Comparison of ENCODE assay signal across 8 cellular contexts in genomic region chr17:29778936-29779811, GRCh38.
DNase-seq lines count a peak whose midpoint lies in the region; ATAC-seq and TF ChIP-seq lines count a peak whose summit lies in the region.

No MANE protein-coding gene starts in this region.

- H3K4me1 ChIP-seq in A673 (ENCODE audit: insufficient read depth, low read length, poor library complexity, severe bottlenecking) (peaks cover 47% of the 10 kb centered on the region), ascending aorta (peaks cover 0 to 4% of the 10 kb centered on the region in 2 donors), smooth muscle cell (ENCODE audit: low read depth) (no peaks in the 10 kb centered on the region)

- H3K27ac ChIP-seq in A673 (ENCODE audit: low read depth, low read length, poor library complexity, severe bottlenecking) (peak overlapping the region; percentile 91), ascending aorta (no peak overlapping the region), smooth muscle cell (ENCODE audit: low read depth) (no peak overlapping the region)

- TF ChIP-seq CTCF in A673 (conservative IDR thresholded peaks at IDR 0.05; ENCODE audit: low read depth, low read length): peak; percentile 87
- peak; percentile 76 for TF ChIP-seq CTCF in GM13977 (IDR thresholded peaks at IDR 0.05; ENCODE audit: extremely low read depth, insufficient read depth, missing control alignments)
- TF ChIP-seq CTCF in ascending aorta (IDR thresholded peaks at IDR 0.05): peak; percentile 75 to 80 (median 79)
- peak; percentile 82 for TF ChIP-seq CTCF in smooth muscle cell (IDR thresholded peaks at IDR 0.05; ENCODE audit: borderline replicate concordance, insufficient read depth, poor library complexity, severe bottlenecking)

- WGBS in smooth muscle cell (ENCODE audit: low lambda C conversion rate): 74% methylated on average over 8 of the region's 8 CpGs

- no peak overlapping the region for H2AFZ ChIP-seq in smooth muscle cell (ENCODE audit: low read depth)

- no peaks in the 10 kb centered on the region for H3K79me2 ChIP-seq in smooth muscle cell (ENCODE audit: low read depth)

- no peak overlapping the region for H3K4me3 ChIP-seq in A673 (ENCODE audit: low read depth, low read length, poor library complexity, severe bottlenecking)
- H3K4me3 ChIP-seq in ascending aorta: no peak overlapping the region
- no peak overlapping the region for H3K4me3 ChIP-seq in smooth muscle cell

- intact Hi-C loops in A673 (cut with micrococcal nuclease; ENCODE audit: unreplicated experiment) (loop anchor here (1.0 to 2.0 kb wide), 3 partner anchors 14 to 139 kb away; no protein-coding TSS in a partner anchor), ascending aorta (cut with DNase I) (loop anchor here (1.0 to 2.0 kb wide), 3 partner anchors 140 to 199 kb away; no protein-coding TSS in a partner anchor)

- POLR2A ChIA-PET in A673 (lab: Charles Lee; ENCODE audit: low non-redundant PET): interaction anchor here (0.6 to 0.7 kb wide), 3 partner anchors 52 to 161 kb away, joined by 4 to 24 read pairs (median 18); no protein-coding TSS in a partner anchor

- no TSS peak for BruUV-seq in A673 (replicated peaks; lab: Mats Ljungman, UMichigan)

- H4K20me1 ChIP-seq in smooth muscle cell (ENCODE audit: low read depth): no peaks in the 10 kb centered on the region

- DNase-seq in A673 (ENCODE audit: low spot score): peak; percentile 97
- peak; percentile 76 for DNase-seq in GM13977 (ENCODE audit: low spot score)
- DNase-seq in NCI-H128 (lab: John Stamatoyannopoulos, UW; ENCODE audit: unreplicated experiment): peak; percentile 13
- peak; percentile 27 for DNase-seq in T1000 (lab: John Stamatoyannopoulos, UW)
- DNase-seq in ascending aorta (ENCODE audit: low spot score in 2 of 2): peak in 1 of 2 donors; percentile 85
- DNase-seq in hepatic stellate cell (ENCODE audit: low spot score): peak; percentile 68
- peak; percentile 10 for DNase-seq in smooth muscle cell (lab: John Stamatoyannopoulos, UW; ENCODE audit: unreplicated experiment)

- CTCF ChIA-PET in A673 (lab: Charles Lee): interaction anchor here (0.6 to 1.8 kb wide), 14 partner anchors 18 to 314 kb away, joined by 3 to 49 read pairs (median 6); partner anchors contain the start of gene SSH2

- H3K9me3 ChIP-seq in A673 (ENCODE audit: low read depth, low read length, poor library complexity, severe bottlenecking): no peaks in the 10 kb centered on the region
- H3K9me3 ChIP-seq in ascending aorta: no peaks in the 10 kb centered on the region
- H3K9me3 ChIP-seq in smooth muscle cell (replicated peaks; ENCODE audit: low read depth): no peaks in the 10 kb centered on the region

- no peaks in the 10 kb centered on the region for H3K36me3 ChIP-seq in A673 (ENCODE audit: insufficient read depth, low read length, poor library complexity, severe bottlenecking)
- H3K36me3 ChIP-seq in ascending aorta: no peaks in the 10 kb centered on the region
- no peaks in the 10 kb centered on the region for H3K36me3 ChIP-seq in smooth muscle cell (ENCODE audit: low read depth)

- ATAC-seq in GM19455 (IDR thresholded peaks at IDR 0.05; ENCODE audit: unreplicated experiment): no peak

- H3K27me3 ChIP-seq in A673 (replicated peaks; ENCODE audit: insufficient read depth, low read depth, low read length, poor library complexity) (no peaks in the 10 kb centered on the region), ascending aorta (no peaks in the 10 kb centered on the region), smooth muscle cell (ENCODE audit: low read depth) (no peaks in the 10 kb centered on the region)

- in situ Hi-C loops in GM13977 (cut with MboI; ENCODE audit: low pct_unique_long_range_greater_than_20kb, low sequenced_read_pairs, unreplicated experiment): loop anchor here (10.0 kb wide), 1 partner anchor 134 kb away; no protein-coding TSS in a partner anchor

- H3K4me2 ChIP-seq in smooth muscle cell: no peak overlapping the region

- no peaks in the 10 kb centered on the region for H3F3A ChIP-seq in smooth muscle cell (ENCODE audit: low read depth)

- no peak overlapping the region for H3K9ac ChIP-seq in smooth muscle cell (ENCODE audit: low read depth)
